8 cellular contexts compared by ENCODE assay signal in genomic region chr22:38504731-38505594, GRCh38. TPM values are rescaled to one million over a fixed set of nuclear protein-coding genes. Genes with fewer than 3 reads are reported as not detected.
A peak's percentile ranks its signal among the peaks of the same experiment; 100 is the strongest.
DNase-seq lines count a peak whose midpoint lies in the region; ATAC-seq and TF ChIP-seq lines count a peak whose summit lies in the region.

No MANE protein-coding gene starts in this region.

- H3K4me1 ChIP-seq in suprapubic skin = peaks cover 54% of the 10 kb centered on the region

- H3K27ac ChIP-seq in suprapubic skin = peak overlapping the region; percentile 99

- H3K4me1 Mint-ChIP-seq in activated CD8-positive, alpha-beta T cell treated with anti-CD3 and anti-CD28 coated beads, Interleukin-2, amount 10 ng/mL, durations not matched to agents 7 days and 5 days (ENCODE audit: low read depth) = peaks cover 51% of the 10 kb centered on the region
- H3K4me1 Mint-ChIP-seq in nephron = peaks cover 52% of the 10 kb centered on the region

- no peaks in the 10 kb centered on the region for H3K27me3 ChIP-seq in suprapubic skin

- no peaks in the 10 kb centered on the region for H3K27me3 Mint-ChIP-seq in activated CD8-positive, alpha-beta T cell treated with anti-CD3 and anti-CD28 coated beads, Interleukin-2, amount 10 ng/mL, durations not matched to agents 7 days and 5 days (ENCODE audit: low read depth)
- H3K27me3 Mint-ChIP-seq in nephron (ENCODE audit: low read depth) = no peaks in the 10 kb centered on the region

- peak overlapping the region; percentile 99 for H3K4me3 Mint-ChIP-seq in activated CD8-positive, alpha-beta T cell treated with anti-CD3 and anti-CD28 coated beads, Interleukin-2, amount 10 ng/mL, durations not matched to agents 7 days and 5 days
- peak overlapping the region; percentile 95 to 98 (median 95) for H3K4me3 Mint-ChIP-seq in nephron

- no peak for TF ChIP-seq POLR2A in suprapubic skin (IDR thresholded peaks at IDR 0.05)

- WGBS in suprapubic skin = 2% methylated on average over 26 of the region's 40 CpGs

- H3K36me3 ChIP-seq in suprapubic skin = peaks cover 22% of the 10 kb centered on the region

- DNase-seq in GF-D8 (lab: John Stamatoyannopoulos, UW) (peak; percentile 13), NCI-H1105 (lab: John Stamatoyannopoulos, UW) (peak; percentile 10), epithelial cell of esophagus (ENCODE audit: low read depth) (peak; percentile 54), suprapubic skin (ENCODE audit: low spot score in 2 of 2) (no peak), NCI-H446 treated with DMSO at 0.1 percent for 48 hours (lab: John Stamatoyannopoulos, UW) (no peak)
- DNase-seq in activated CD8-positive, alpha-beta T cell treated with anti-CD3 and anti-CD28 coated beads, Interleukin-2, amount 10 ng/mL, durations not matched to agents 7 days and 5 days = peak; percentile 75

- no peak for TF ChIP-seq EP300 in suprapubic skin (IDR thresholded peaks at IDR 0.05)

- H3K36me3 Mint-ChIP-seq in activated CD8-positive, alpha-beta T cell treated with anti-CD3 and anti-CD28 coated beads, Interleukin-2, amount 10 ng/mL, durations not matched to agents 7 days and 5 days (ENCODE audit: low read depth) = peaks cover 57% of the 10 kb centered on the region
- H3K36me3 Mint-ChIP-seq in nephron (ENCODE audit: low read depth) = peaks cover 54% of the 10 kb centered on the region

- POLR2A ChIA-PET in activated CD8-positive, alpha-beta T cell treated with anti-CD3 and anti-CD28 coated beads, Interleukin-2, amount 10 ng/mL, durations not matched to agents 7 days and 5 days (lab: Charles Lee) = no interaction called here

- H3K9me3 ChIP-seq in suprapubic skin = no peaks in the 10 kb centered on the region

- TF ChIP-seq CTCF in epithelial cell of esophagus (IDR thresholded peaks at IDR 0.05; ENCODE audit: insufficient read depth, low read depth, low read length, missing control alignments) (no peak), nephron (IDR thresholded peaks at IDR 0.05; ENCODE audit: unreplicated experiment in 3 of 3) (no peak), suprapubic skin (IDR thresholded peaks at IDR 0.05) (no peak)

- H3K9me3 Mint-ChIP-seq in activated CD8-positive, alpha-beta T cell treated with anti-CD3 and anti-CD28 coated beads, Interleukin-2, amount 10 ng/mL, durations not matched to agents 7 days and 5 days (ENCODE audit: insufficient read depth) = no peaks in the 10 kb centered on the region
- H3K9me3 Mint-ChIP-seq in nephron = no peaks in the 10 kb centered on the region

- H3K4me3 ChIP-seq in epithelial cell of esophagus (ENCODE audit: low read length) = peak overlapping the region; percentile 83
- H3K4me3 ChIP-seq in suprapubic skin = peak overlapping the region; percentile 83

- ATAC-seq in activated CD8-positive, alpha-beta T cell treated with anti-CD3 and anti-CD28 coated beads, Interleukin-2, amount 10 ng/mL, durations not matched to agents 7 days and 5 days = no peak
- ATAC-seq in GM19395 (IDR thresholded peaks at IDR 0.05; ENCODE audit: unreplicated experiment) = no peak

- CTCF ChIA-PET in activated CD8-positive, alpha-beta T cell treated with anti-CD3 and anti-CD28 coated beads, Interleukin-2, amount 10 ng/mL, durations not matched to agents 7 days and 5 days (lab: Charles Lee) = no interaction called here

- H3K27ac Mint-ChIP-seq in activated CD8-positive, alpha-beta T cell treated with anti-CD3 and anti-CD28 coated beads, Interleukin-2, amount 10 ng/mL, durations not matched to agents 7 days and 5 days = peak overlapping the region; percentile 98
- H3K27ac Mint-ChIP-seq in nephron = peak overlapping the region; percentile 91 to 100 (median 99)

RNA-seq across cellular contexts. Expression of gene DDX17, which starts 1.1 kb away (rescaled TPM):
- total RNA-seq in activated CD8-positive, alpha-beta T cell treated with anti-CD3 and anti-CD28 coated beads, Interleukin-2, amount 10 ng/mL, durations not matched to agents 7 days and 5 days = 100 to 1,000 TPM; 443 to 445 TPM
- 100 to 1,000 TPM; 315 to 696 (median 363) TPM for total RNA-seq in suprapubic skin

RNA-seq across cellular contexts. Expression of gene KDELR3, which starts 37.1 kb away (rescaled TPM):
- 1 to 10 TPM in 1 of 2 experiments, under 1 TPM in 1; 0.99 to 1.0 TPM for total RNA-seq in activated CD8-positive, alpha-beta T cell treated with anti-CD3 and anti-CD28 coated beads, Interleukin-2, amount 10 ng/mL, durations not matched to agents 7 days and 5 days
- total RNA-seq in suprapubic skin = 1 to 10 TPM; 2.8 to 6.7 (median 3.9) TPM

RNA-seq across cellular contexts. Expression of gene KCNJ4, which starts 50.0 kb away (rescaled TPM):
- total RNA-seq in activated CD8-positive, alpha-beta T cell treated with anti-CD3 and anti-CD28 coated beads, Interleukin-2, amount 10 ng/mL, durations not matched to agents 7 days and 5 days = not detected
- total RNA-seq in suprapubic skin = under 1 TPM in 3 of 4 donors, not detected in 1; 0.21 to 0.55 (median 0.32) TPM

Comparison
In these comparisons a context has a peak if more than half of its experiments do, and no peak if none do; other contexts are left out.
1. DNase-seq: peak in GF-D8 (single experiment), NCI-H1105 (single experiment), activated CD8-positive, alpha-beta T cell treated with anti-CD3 and anti-CD28 coated beads, Interleukin-2, amount 10 ng/mL, durations not matched to agents 7 days and 5 days (single experiment) and epithelial cell of esophagus (single experiment); none in suprapubic skin (0 of 2) and NCI-H446 treated with DMSO at 0.1 percent for 48 hours (single experiment).